Comparison of ENCODE assay signal across 8 cellular contexts in the genomic region with DNA sequence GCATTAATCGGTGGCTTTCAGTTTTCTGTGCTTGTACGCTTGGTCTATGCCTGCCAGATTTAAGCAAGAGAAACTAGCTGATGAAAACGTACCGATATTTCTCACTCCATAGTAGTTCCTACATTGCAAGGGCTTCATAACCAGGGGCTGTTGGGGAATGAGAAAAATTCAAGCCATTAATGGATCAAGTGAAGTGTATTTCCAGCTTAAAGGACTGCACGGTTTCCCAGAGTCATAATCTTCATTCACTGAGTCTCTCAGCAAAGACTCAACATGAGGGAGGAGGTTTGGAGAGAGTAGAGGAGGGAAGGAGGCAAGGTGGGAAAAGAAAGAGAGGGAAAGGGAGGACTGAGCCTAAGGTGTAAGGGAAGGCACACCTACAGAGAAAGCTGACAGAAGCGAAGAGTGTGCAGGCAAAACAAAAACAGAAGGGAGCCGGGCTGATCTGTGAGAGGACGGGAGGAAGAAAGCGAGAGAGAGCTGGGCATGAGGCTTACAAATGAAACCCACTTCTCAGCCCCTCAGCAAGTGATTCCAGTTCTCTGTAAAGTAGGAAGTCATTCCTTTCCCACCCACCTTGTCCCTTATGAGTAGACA. TPM values are rescaled to one million over a fixed set of nuclear protein-coding genes. Genes with fewer than 3 reads are reported as not detected.
DNase-seq lines count a peak whose midpoint lies in the region; ATAC-seq, FAIRE-seq and TF ChIP-seq lines count a peak whose summit lies in the region.

No MANE protein-coding gene starts in this region.

- no peaks in the 10 kb centered on the region for H3K36me3 ChIP-seq in HepG2 (replicated peaks in 1 of 2; ENCODE audit: control insufficient read depth in 1 of 2, insufficient read depth in 2 of 2, low read length in 2 of 2)
- peaks cover 3% of the 10 kb centered on the region for H3K36me3 ChIP-seq in urinary bladder (ENCODE audit: insufficient read depth)

- H3K9me3 Mint-ChIP-seq in activated T-helper 17 cell treated with anti-CD3 and anti-CD28 coated beads, Interleukin-2, amount 50 U/mL, for 72 hours = peaks cover 23% of the 10 kb centered on the region

- peak overlapping the region; percentile 92 for H2AFZ ChIP-seq in HepG2 (ENCODE audit: low read length)

- no TSS peak for BruUV-seq in HepG2 (replicated peaks; lab: Mats Ljungman, UMichigan)

- intact Hi-C loops in HepG2 (cut with micrococcal nuclease; ENCODE audit: unreplicated experiment) = no loop called here

- no peak overlapping the region for H3K27ac ChIP-seq in HepG2 (ENCODE audit: extremely low read length, insufficient read depth, low read length)
- peak overlapping the region; percentile 65 for H3K27ac ChIP-seq in urinary bladder (ENCODE audit: low read depth)

- peak overlapping the region; percentile 99 for H3K4me3 Mint-ChIP-seq in activated T-helper 17 cell treated with anti-CD3 and anti-CD28 coated beads, Interleukin-2, amount 50 U/mL, for 72 hours

- ATAC-seq in HG02884 (IDR thresholded peaks at IDR 0.05; ENCODE audit: unreplicated experiment) (peak; percentile 26), HepG2 (peak; percentile 71)
- peak; percentile 60 for ATAC-seq in activated T-helper 17 cell treated with anti-CD3 and anti-CD28 coated beads, Interleukin-2, amount 50 U/mL, for 72 hours (replicated peaks)

- DNase-seq in GM12891 (ENCODE audit: insufficient read length, low spot score) (no peak), HepG2 (ENCODE audit: low spot score) (no peak), SKM-1 treated with dmso at 0.1 percent for 144 hours (lab: John Stamatoyannopoulos, UW; ENCODE audit: unreplicated experiment) (no peak), SW480 (ENCODE audit: low spot score) (no peak), kidney glomerular epithelial cell (lab: John Stamatoyannopoulos, UW) (no peak)

- CTCF ChIA-PET in HepG2 (lab: Yijun Ruan, JAX; ENCODE audit: low intra/inter-chr PET ratio, low total read pairs) = no interaction called here

- TF ChIP-seq EP300 in HepG2 (IDR thresholded peaks at IDR 0.05; ENCODE audit: low read depth in 2 of 2, low read length in 2 of 2) (no peak), HepG2 (CRISPR knock-in tag; IDR thresholded peaks at IDR 0.05; ENCODE audit: borderline replicate concordance) (no peak)

- no peak for TF ChIP-seq POLR2A in GM12891 (IDR thresholded peaks at IDR 0.05; ENCODE audit: low read depth, low read length)
- no peak for TF ChIP-seq POLR2A in HepG2 (IDR thresholded peaks at IDR 0.05; ENCODE audit: insufficient read depth in 1 of 2, low read depth in 2 of 2, low read length in 2 of 2)

- no peak for TF ChIP-seq RAD21 in HepG2 (CRISPR knock-in tag; IDR thresholded peaks at IDR 0.05)

- no peaks in the 10 kb centered on the region for H3K9me3 ChIP-seq in HepG2 (ENCODE audit: low read length)

- FAIRE-seq in GM12891 (lab: Jason Lieb, UNC) (peak; percentile 77), HepG2 (lab: Jason Lieb, UNC) (no peak)

- H3K36me3 Mint-ChIP-seq in activated T-helper 17 cell treated with anti-CD3 and anti-CD28 coated beads, Interleukin-2, amount 50 U/mL, for 72 hours (ENCODE audit: low read depth) = peaks cover 53% of the 10 kb centered on the region

- H3K4me3 ChIP-seq in HepG2 (replicated peaks in 1 of 3; ENCODE audit: insufficient read depth in 1 of 3, low read depth in 2 of 3, low read length in 3 of 3) (peak overlapping the region; percentile 35 to 53 (median 49); a peak in 5 of 6 replicates), urinary bladder (ENCODE audit: low read depth, low read length) (peak overlapping the region; percentile 49)

- H3K4me2 ChIP-seq in HepG2 (ENCODE audit: low read depth, low read length) = peak overlapping the region; percentile 70

- TF ChIP-seq CTCF in HepG2 (CRISPR knock-in tag; IDR thresholded peaks at IDR 0.05) = no peak

- H3K27ac Mint-ChIP-seq in activated T-helper 17 cell treated with anti-CD3 and anti-CD28 coated beads, Interleukin-2, amount 50 U/mL, for 72 hours = peak overlapping the region; percentile 98

- H3K4me1 ChIP-seq in HepG2 (ENCODE audit: insufficient read depth, low read length) (peaks cover 8% of the 10 kb centered on the region; the same call in 1 of the 2 replicates), urinary bladder (ENCODE audit: insufficient read depth) (no peaks in the 10 kb centered on the region)

- WGBS in HepG2 (ENCODE audit: low lambda C conversion rate) = 26% methylated on average over 8 of the region's 9 CpGs
- 43% methylated on average over 9 of the region's 9 CpGs for WGBS in urinary bladder

- no peaks in the 10 kb centered on the region for H4K20me1 ChIP-seq in HepG2 (ENCODE audit: insufficient read depth, low read length)

- in situ Hi-C loops in HepG2 (cut with HindIII; ENCODE audit: extremely low pct_ligation_motif_present, low pct_unique_long_range_greater_than_20kb) = no loop called here

- peak overlapping the region; percentile 20; the same call in 1 of the 2 replicates for H3K9ac ChIP-seq in HepG2 (ENCODE audit: insufficient read depth, low read depth, low read length)

- no peaks in the 10 kb centered on the region for H3K27me3 Mint-ChIP-seq in activated T-helper 17 cell treated with anti-CD3 and anti-CD28 coated beads, Interleukin-2, amount 50 U/mL, for 72 hours

- H3K4me1 Mint-ChIP-seq in activated T-helper 17 cell treated with anti-CD3 and anti-CD28 coated beads, Interleukin-2, amount 50 U/mL, for 72 hours = peaks cover 53% of the 10 kb centered on the region

- no peaks in the 10 kb centered on the region for H3K79me2 ChIP-seq in HepG2 (ENCODE audit: insufficient read depth, low read length)

- POLR2A ChIA-PET in HepG2 (lab: Yijun Ruan, JAX) = no interaction called here

- 0 out of 5 replicates have a peak, but pooled peaks cover 0 to 3% of the 10 kb centered on the region in 2 experiments for H3K27me3 ChIP-seq in HepG2 (ENCODE audit: control insufficient read depth in 1 of 2, insufficient read depth in 2 of 2, low read length in 2 of 2)

RNA-seq across cellular contexts. Expression of a gene that starts 0.6 kb away (rescaled TPM):
- polyA plus RNA-seq in GM12891 (2012; ENCODE audit: low read depth, missing spikeins) = 25.9 TPM
- 10 to 100 TPM; 29.1 to 44.9 TPM for total RNA-seq in activated T-helper 17 cell treated with anti-CD3 and anti-CD28 coated beads, Interleukin-2, amount 50 U/mL, for 72 hours
- total RNA-seq in HepG2 (2016; rRNA removed; fragmentation: Illumina TruSeq; extraction: Trizol) (1.4 and 2.2 TPM in 2 replicates), urinary bladder (18.8 TPM)
- total RNA-seq in HepG2 (2016; cell fraction: cytosol; rRNA removed; fragmentation: Illumina TruSeq; extraction: Trizol; ENCODE audit: low read depth) = 0.81 and 0.97 TPM in 2 replicates
- total RNA-seq in HepG2 (2016; cell fraction: insoluble cytoplasmic fraction; rRNA removed; fragmentation: Illumina TruSeq; extraction: Trizol) = 1.7 and 2.1 TPM in 2 replicates
- 1.7 and 2.0 TPM in 2 replicates for total RNA-seq in HepG2 (2016; cell fraction: membrane; rRNA removed; fragmentation: Illumina TruSeq; extraction: Trizol)
- total RNA-seq in HepG2 (2016; cell fraction: nucleus; rRNA removed; fragmentation: Illumina TruSeq; extraction: Trizol) = 0.53 and 1.0 TPM in 2 replicates
- polyA plus RNA-seq in HepG2 (2011; rRNA removed) (0.49 and 0.67 TPM in 2 replicates), urinary bladder (10.1 TPM)
- 0.44 and 0.49 TPM in 2 replicates for polyA plus RNA-seq in HepG2 (2011; cell fraction: cytosol; rRNA removed)
- 0.14 and 0.31 TPM in 2 replicates for polyA plus RNA-seq in HepG2 (2011; cell fraction: nucleus; rRNA removed)
- 0.43 and 0.71 TPM in 2 replicates for polyA plus RNA-seq in HepG2 (2012)
- 0.46 and 0.75 TPM in 2 replicates for polyA plus RNA-seq in HepG2 (2016; cell fraction: cytosol; fragmentation: Illumina TruSeq; extraction: Trizol; ENCODE audit: low read depth)
- 1.3 and 1.6 TPM in 2 replicates for polyA plus RNA-seq in HepG2 (2016; cell fraction: insoluble cytoplasmic fraction; fragmentation: Illumina TruSeq; extraction: Trizol; ENCODE audit: low read depth)
- 0.71 and 0.74 TPM in 2 replicates for polyA plus RNA-seq in HepG2 (2016; cell fraction: membrane; fragmentation: Illumina TruSeq; extraction: Trizol; ENCODE audit: low read depth)
- polyA plus RNA-seq in HepG2 (2016; cell fraction: nucleus; fragmentation: Illumina TruSeq; extraction: Trizol; ENCODE audit: insufficient read depth, low read depth) = 1.1 TPM in 2 replicates
- polyA minus RNA-seq in HepG2 (2011; rRNA and poly(A)+ RNA removed; ENCODE audit: low replicate concordance) = 0.10 and 0.56 TPM in 2 replicates
- not detected in 2 replicates for polyA minus RNA-seq in HepG2 (2011; cell fraction: cytosol; rRNA and poly(A)+ RNA removed)
- 0.25 and 0.26 TPM in 2 replicates for polyA minus RNA-seq in HepG2 (2011; cell fraction: nucleus; rRNA and poly(A)+ RNA removed)

RNA-seq across cellular contexts. Expression of a gene that starts 30.3 kb away (rescaled TPM):
- polyA plus RNA-seq in GM12891 (2012; ENCODE audit: low read depth, missing spikeins) = 1.2 TPM
- total RNA-seq in activated T-helper 17 cell treated with anti-CD3 and anti-CD28 coated beads, Interleukin-2, amount 50 U/mL, for 72 hours = 1 to 10 TPM; 5.1 to 5.6 TPM
- total RNA-seq in HepG2 (2016; rRNA removed; fragmentation: Illumina TruSeq; extraction: Trizol) (not detected in 2 replicates), urinary bladder (4.9 TPM)
- total RNA-seq in HepG2 (2016; cell fraction: cytosol; rRNA removed; fragmentation: Illumina TruSeq; extraction: Trizol; ENCODE audit: low read depth) = not detected in 2 replicates
- not detected in 2 replicates for total RNA-seq in HepG2 (2016; cell fraction: insoluble cytoplasmic fraction; rRNA removed; fragmentation: Illumina TruSeq; extraction: Trizol)
- total RNA-seq in HepG2 (2016; cell fraction: membrane; rRNA removed; fragmentation: Illumina TruSeq; extraction: Trizol) = not detected in 2 replicates
- not detected in 2 replicates for total RNA-seq in HepG2 (2016; cell fraction: nucleus; rRNA removed; fragmentation: Illumina TruSeq; extraction: Trizol)
- polyA plus RNA-seq in HepG2 (2011; rRNA removed) (not detected in 2 replicates), urinary bladder (8.0 TPM)
- polyA plus RNA-seq in HepG2 (2011; cell fraction: cytosol; rRNA removed) = not detected in 2 replicates
- polyA plus RNA-seq in HepG2 (2011; cell fraction: nucleus; rRNA removed) = not detected in 2 replicates
- not detected in 2 replicates for polyA plus RNA-seq in HepG2 (2012)
- polyA plus RNA-seq in HepG2 (2016; cell fraction: cytosol; fragmentation: Illumina TruSeq; extraction: Trizol; ENCODE audit: low read depth) = not detected in 2 replicates
- polyA plus RNA-seq in HepG2 (2016; cell fraction: insoluble cytoplasmic fraction; fragmentation: Illumina TruSeq; extraction: Trizol; ENCODE audit: low read depth) = not detected in 2 replicates
- not detected in 2 replicates for polyA plus RNA-seq in HepG2 (2016; cell fraction: membrane; fragmentation: Illumina TruSeq; extraction: Trizol; ENCODE audit: low read depth)
- polyA plus RNA-seq in HepG2 (2016; cell fraction: nucleus; fragmentation: Illumina TruSeq; extraction: Trizol; ENCODE audit: insufficient read depth, low read depth) = not detected in 2 replicates
- not detected in 2 replicates for polyA minus RNA-seq in HepG2 (2011; rRNA and poly(A)+ RNA removed; ENCODE audit: low replicate concordance)
- not detected in 2 replicates for polyA minus RNA-seq in HepG2 (2011; cell fraction: cytosol; rRNA and poly(A)+ RNA removed)
- not detected in 2 replicates for polyA minus RNA-seq in HepG2 (2011; cell fraction: nucleus; rRNA and poly(A)+ RNA removed)

RNA-seq across cellular contexts. Expression of a gene that starts 51.1 kb away (rescaled TPM):
- 20.0 TPM for polyA plus RNA-seq in GM12891 (2012; ENCODE audit: low read depth, missing spikeins)
- 100 to 1,000 TPM; 106 to 142 TPM for total RNA-seq in activated T-helper 17 cell treated with anti-CD3 and anti-CD28 coated beads, Interleukin-2, amount 50 U/mL, for 72 hours
- total RNA-seq in HepG2 (2016; rRNA removed; fragmentation: Illumina TruSeq; extraction: Trizol) (not detected in 2 replicates), urinary bladder (25.6 TPM)
- not detected in 2 replicates for total RNA-seq in HepG2 (2016; cell fraction: cytosol; rRNA removed; fragmentation: Illumina TruSeq; extraction: Trizol; ENCODE audit: low read depth)
- not detected in 2 replicates for total RNA-seq in HepG2 (2016; cell fraction: insoluble cytoplasmic fraction; rRNA removed; fragmentation: Illumina TruSeq; extraction: Trizol)
- total RNA-seq in HepG2 (2016; cell fraction: membrane; rRNA removed; fragmentation: Illumina TruSeq; extraction: Trizol) = not detected in 2 replicates
- total RNA-seq in HepG2 (2016; cell fraction: nucleus; rRNA removed; fragmentation: Illumina TruSeq; extraction: Trizol) = not detected in 2 replicates
- polyA plus RNA-seq in HepG2 (2011; rRNA removed) (not detected in 2 replicates), urinary bladder (24.3 TPM)
- not detected in 2 replicates for polyA plus RNA-seq in HepG2 (2011; cell fraction: cytosol; rRNA removed)
- not detected in 2 replicates for polyA plus RNA-seq in HepG2 (2011; cell fraction: nucleus; rRNA removed)
- not detected in 2 replicates for polyA plus RNA-seq in HepG2 (2012)
- polyA plus RNA-seq in HepG2 (2016; cell fraction: cytosol; fragmentation: Illumina TruSeq; extraction: Trizol; ENCODE audit: low read depth) = not detected in 2 replicates
- polyA plus RNA-seq in HepG2 (2016; cell fraction: insoluble cytoplasmic fraction; fragmentation: Illumina TruSeq; extraction: Trizol; ENCODE audit: low read depth) = not detected in 2 replicates
- not detected in 2 replicates for polyA plus RNA-seq in HepG2 (2016; cell fraction: membrane; fragmentation: Illumina TruSeq; extraction: Trizol; ENCODE audit: low read depth)
- polyA plus RNA-seq in HepG2 (2016; cell fraction: nucleus; fragmentation: Illumina TruSeq; extraction: Trizol; ENCODE audit: insufficient read depth, low read depth) = not detected in 2 replicates
- not detected in 2 replicates for polyA minus RNA-seq in HepG2 (2011; rRNA and poly(A)+ RNA removed; ENCODE audit: low replicate concordance)
- polyA minus RNA-seq in HepG2 (2011; cell fraction: cytosol; rRNA and poly(A)+ RNA removed) = not detected in 2 replicates
- polyA minus RNA-seq in HepG2 (2011; cell fraction: nucleus; rRNA and poly(A)+ RNA removed) = not detected in 2 replicates

RNA-seq across cellular contexts. Expression of a gene that starts 53.9 kb away (rescaled TPM):
- polyA plus RNA-seq in GM12891 (2012; ENCODE audit: low read depth, missing spikeins) = 25.1 TPM
- 10 to 100 TPM; 42.3 to 57.3 TPM for total RNA-seq in activated T-helper 17 cell treated with anti-CD3 and anti-CD28 coated beads, Interleukin-2, amount 50 U/mL, for 72 hours
- total RNA-seq in HepG2 (2016; rRNA removed; fragmentation: Illumina TruSeq; extraction: Trizol) = not detected in 2 replicates
- total RNA-seq in HepG2 (2016; cell fraction: cytosol; rRNA removed; fragmentation: Illumina TruSeq; extraction: Trizol; ENCODE audit: low read depth) = not detected in 2 replicates
- not detected in 2 replicates for total RNA-seq in HepG2 (2016; cell fraction: insoluble cytoplasmic fraction; rRNA removed; fragmentation: Illumina TruSeq; extraction: Trizol)
- total RNA-seq in HepG2 (2016; cell fraction: membrane; rRNA removed; fragmentation: Illumina TruSeq; extraction: Trizol) = not detected in 2 replicates
- total RNA-seq in HepG2 (2016; cell fraction: nucleus; rRNA removed; fragmentation: Illumina TruSeq; extraction: Trizol) = not detected in 2 replicates
- not detected in 2 replicates for polyA plus RNA-seq in HepG2 (2011; rRNA removed)
- polyA plus RNA-seq in HepG2 (2011; cell fraction: cytosol; rRNA removed) = not detected in 2 replicates
- not detected in 2 replicates for polyA plus RNA-seq in HepG2 (2011; cell fraction: nucleus; rRNA removed)
- not detected in 2 replicates for polyA plus RNA-seq in HepG2 (2012)
- polyA plus RNA-seq in HepG2 (2016; cell fraction: cytosol; fragmentation: Illumina TruSeq; extraction: Trizol; ENCODE audit: low read depth) = not detected in 2 replicates
- not detected in 2 replicates for polyA plus RNA-seq in HepG2 (2016; cell fraction: insoluble cytoplasmic fraction; fragmentation: Illumina TruSeq; extraction: Trizol; ENCODE audit: low read depth)
- polyA plus RNA-seq in HepG2 (2016; cell fraction: membrane; fragmentation: Illumina TruSeq; extraction: Trizol; ENCODE audit: low read depth) = not detected in 2 replicates
- not detected in 2 replicates for polyA plus RNA-seq in HepG2 (2016; cell fraction: nucleus; fragmentation: Illumina TruSeq; extraction: Trizol; ENCODE audit: insufficient read depth, low read depth)
- polyA minus RNA-seq in HepG2 (2011; rRNA and poly(A)+ RNA removed; ENCODE audit: low replicate concordance) = 0.19 TPM in 1 of 2 replicates, not detected in the other
- polyA minus RNA-seq in HepG2 (2011; cell fraction: cytosol; rRNA and poly(A)+ RNA removed) = not detected in 2 replicates
- polyA minus RNA-seq in HepG2 (2011; cell fraction: nucleus; rRNA and poly(A)+ RNA removed) = not detected in 2 replicates
- total RNA-seq in urinary bladder = 29.5 TPM
- 30.3 TPM for polyA plus RNA-seq in urinary bladder

Comparison
In these comparisons a context has a peak if more than half of its experiments do, and no peak if none do; other contexts are left out.
1. RNA of a gene that starts 51.1 kb away (total RNA-seq): 106 to 142 TPM in activated T-helper 17 cell treated with anti-CD3 and anti-CD28 coated beads, Interleukin-2, amount 50 U/mL, for 72 hours and 25.6 TPM in urinary bladder (single experiment); not detected in HepG2; every median in the first group is over 10 times any median in the second.
2. Peak in every context shown above with its lines, with median percentiles within 50 percentile points of each other: ATAC-seq.